10 cellular contexts compared by ENCODE assay signal in genomic region chr18:22346342-22346967, GRCh38.
A peak's percentile ranks its signal among the peaks of the same experiment; 100 is the strongest.
DNase-seq lines count a peak whose midpoint lies in the region; ATAC-seq and TF ChIP-seq lines count a peak whose summit lies in the region.
"Had no signal": no experiment of that assay in that cellular context is flagged by ENCODE, and none has a peak within 500 bp of the region (broad histone marks: within the 10 kb centered on the region; RNA-seq: fewer than 3 reads in every experiment).

No MANE protein-coding gene starts in this region.

- no peak for ATAC-seq in HG03442 (IDR thresholded peaks at IDR 0.05; ENCODE audit: unreplicated experiment)
- ATAC-seq: A549 had no signal

- peaks cover 17% of the 10 kb centered on the region for H3K27me3 ChIP-seq in kidney epithelial cell (ENCODE audit: control insufficient read depth, insufficient read depth, low read length)

- in situ Hi-C loops in astrocyte of the cerebellum (cut with HindIII; ENCODE audit: low sequenced_read_pairs): no loop called here

- no peaks in the 10 kb centered on the region for H3K36me3 ChIP-seq in kidney epithelial cell (ENCODE audit: control insufficient read depth, insufficient read depth, low read length)

- DNase-seq in DMS53 (lab: John Stamatoyannopoulos, UW) (peak; percentile 2), DMS53 treated with DMSO at 0.1 percent for 48 hours (lab: John Stamatoyannopoulos, UW; ENCODE audit: unreplicated experiment) (no peak), astrocyte of the cerebellum (ENCODE audit: low read depth) (peak; percentile 55), kidney epithelial cell (ENCODE audit: low read depth) (peak; percentile 42), stromal cell of bone marrow (ENCODE audit: low read depth) (peak; percentile 37), SHP77 treated with DMSO at 0.1 percent for 48 hours (lab: John Stamatoyannopoulos, UW) (no peak)
- no peak for DNase-seq in activated CD4-positive, alpha-beta T cell treated with anti-CD3 and anti-CD28 coated beads for 1 hour
- DNase-seq: SK-N-SH had no signal

- no peak for TF ChIP-seq CTCF in astrocyte of the cerebellum (IDR thresholded peaks at IDR 0.05; ENCODE audit: low read depth, low read length, missing control alignments)
- TF ChIP-seq CTCF in kidney epithelial cell (IDR thresholded peaks at IDR 0.05; ENCODE audit: insufficient read depth, low read length, poor library complexity, severe bottlenecking): no peak

- H3K4me3 ChIP-seq in astrocyte of the cerebellum (ENCODE audit: low read depth, low read length): no peak overlapping the region
- no peak overlapping the region for H3K4me3 ChIP-seq in kidney epithelial cell (ENCODE audit: low read depth, low read length)
- H3K4me3 ChIP-seq: A549 had no signal

Comparison
In these comparisons a context has a peak if more than half of its experiments do, and no peak if none do; other contexts are left out.
1. DNase-seq: peak in DMS53 (single experiment), astrocyte of the cerebellum (single experiment), kidney epithelial cell (single experiment) and stromal cell of bone marrow (single experiment); none in DMS53 treated with DMSO at 0.1 percent for 48 hours (single experiment), SHP77 treated with DMSO at 0.1 percent for 48 hours (single experiment) and activated CD4-positive, alpha-beta T cell treated with anti-CD3 and anti-CD28 coated beads for 1 hour (single experiment).